2 cellular contexts compared by ENCODE assay signal in the genomic region with DNA sequence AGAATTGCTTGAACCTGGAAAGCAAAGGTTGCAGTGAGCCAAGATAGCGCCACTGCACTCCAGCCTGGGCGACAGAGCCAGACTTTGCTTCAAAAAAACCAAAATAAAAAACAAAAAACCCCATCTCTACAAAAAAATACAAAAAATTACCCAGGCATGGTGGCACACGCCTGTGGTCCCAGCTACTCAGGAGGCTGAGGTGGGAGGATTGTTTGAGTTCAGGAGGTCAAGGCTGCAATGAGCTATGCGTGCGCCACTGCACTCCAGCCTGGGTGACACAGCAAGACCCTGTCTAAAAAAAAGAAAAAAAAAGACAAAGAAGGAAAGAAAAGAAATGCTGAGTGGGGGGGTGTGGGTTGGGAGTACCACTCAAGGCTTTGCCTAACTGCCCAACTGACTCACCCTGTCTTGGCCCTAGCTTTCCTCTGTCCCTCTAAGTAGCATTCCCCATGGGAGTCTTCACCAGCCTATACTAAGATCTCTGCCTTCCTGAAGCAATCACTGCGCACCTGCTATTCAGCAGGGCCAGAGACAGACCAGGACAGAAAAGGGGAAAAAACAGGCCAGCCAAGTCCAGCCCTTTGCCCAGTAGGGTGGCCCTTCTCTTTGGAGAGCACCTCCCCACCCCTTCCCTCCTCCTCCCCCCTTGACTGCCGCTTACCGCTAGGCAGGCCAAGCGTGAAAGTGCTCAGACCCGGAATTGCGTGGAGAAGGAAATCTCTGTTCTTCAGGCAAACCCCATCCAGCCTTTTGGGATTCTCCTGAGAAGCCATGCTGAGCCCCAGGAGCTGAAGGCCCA.
TF ChIP-seq lines count a peak whose summit lies in the region.

No MANE protein-coding gene starts in this region.

TF ChIP-seq in K562, 482 proteins besides CTCF, POLR2A, EP300 and RAD21:
- TF ChIP-seq TARDBP (IDR thresholded peaks at IDR 0.05) (no peak), EGR1 (conservative IDR thresholded peaks at IDR 0.05) (peak; percentile 11; the same call in 1 of the 2 replicates), ZNF124 (CRISPR knock-in tag; IDR thresholded peaks at IDR 0.05) (no peak)
- TF ChIP-seq, protein P1, sequence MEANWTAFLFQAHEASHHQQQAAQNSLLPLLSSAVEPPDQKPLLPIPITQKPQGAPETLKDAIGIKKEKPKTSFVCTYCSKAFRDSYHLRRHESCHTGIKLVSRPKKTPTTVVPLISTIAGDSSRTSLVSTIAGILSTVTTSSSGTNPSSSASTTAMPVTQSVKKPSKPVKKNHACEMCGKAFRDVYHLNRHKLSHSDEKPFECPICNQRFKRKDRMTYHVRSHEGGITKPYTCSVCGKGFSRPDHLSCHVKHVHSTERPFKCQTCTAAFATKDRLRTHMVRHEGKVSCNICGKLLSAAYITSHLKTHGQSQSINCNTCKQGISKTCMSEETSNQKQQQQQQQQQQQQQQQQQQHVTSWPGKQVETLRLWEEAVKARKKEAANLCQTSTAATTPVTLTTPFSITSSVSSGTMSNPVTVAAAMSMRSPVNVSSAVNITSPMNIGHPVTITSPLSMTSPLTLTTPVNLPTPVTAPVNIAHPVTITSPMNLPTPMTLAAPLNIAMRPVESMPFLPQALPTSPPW (CRISPR knock-in tag; IDR thresholded peaks at IDR 0.05) = peak; percentile 31; the same call in 1 of the 2 replicates
- TF ChIP-seq, protein P2, sequence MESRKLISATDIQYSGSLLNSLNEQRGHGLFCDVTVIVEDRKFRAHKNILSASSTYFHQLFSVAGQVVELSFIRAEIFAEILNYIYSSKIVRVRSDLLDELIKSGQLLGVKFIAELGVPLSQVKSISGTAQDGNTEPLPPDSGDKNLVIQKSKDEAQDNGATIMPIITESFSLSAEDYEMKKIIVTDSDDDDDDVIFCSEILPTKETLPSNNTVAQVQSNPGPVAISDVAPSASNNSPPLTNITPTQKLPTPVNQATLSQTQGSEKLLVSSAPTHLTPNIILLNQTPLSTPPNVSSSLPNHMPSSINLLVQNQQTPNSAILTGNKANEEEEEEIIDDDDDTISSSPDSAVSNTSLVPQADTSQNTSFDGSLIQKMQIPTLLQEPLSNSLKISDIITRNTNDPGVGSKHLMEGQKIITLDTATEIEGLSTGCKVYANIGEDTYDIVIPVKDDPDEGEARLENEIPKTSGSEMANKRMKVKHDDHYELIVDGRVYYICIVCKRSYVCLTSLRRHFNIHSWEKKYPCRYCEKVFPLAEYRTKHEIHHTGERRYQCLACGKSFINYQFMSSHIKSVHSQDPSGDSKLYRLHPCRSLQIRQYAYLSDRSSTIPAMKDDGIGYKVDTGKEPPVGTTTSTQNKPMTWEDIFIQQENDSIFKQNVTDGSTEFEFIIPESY (CRISPR knock-in tag; IDR thresholded peaks at IDR 0.05) = 0 out of 2 replicates have a peak, but pooled peaks have one; percentile 25

TF ChIP-seq in liver, 16 proteins besides CTCF, POLR2A, EP300 and RAD21:
- TF ChIP-seq FOXA2 (IDR thresholded peaks at IDR 0.05) (no peak), GABPA (IDR thresholded peaks at IDR 0.05 in 1 of 2, conservative IDR thresholded peaks at IDR 0.05 in 1 of 2) (no peak), RXRA (IDR thresholded peaks at IDR 0.05) (no peak), HNF4G (IDR thresholded peaks at IDR 0.05) (no peak), JUND (IDR thresholded peaks at IDR 0.05) (no peak), SP1 (IDR thresholded peaks at IDR 0.05) (no peak)
- TF ChIP-seq, protein P3, sequence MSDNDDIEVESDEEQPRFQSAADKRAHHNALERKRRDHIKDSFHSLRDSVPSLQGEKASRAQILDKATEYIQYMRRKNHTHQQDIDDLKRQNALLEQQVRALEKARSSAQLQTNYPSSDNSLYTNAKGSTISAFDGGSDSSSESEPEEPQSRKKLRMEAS (IDR thresholded peaks at IDR 0.05) = no peak
- TF ChIP-seq, protein P4, sequence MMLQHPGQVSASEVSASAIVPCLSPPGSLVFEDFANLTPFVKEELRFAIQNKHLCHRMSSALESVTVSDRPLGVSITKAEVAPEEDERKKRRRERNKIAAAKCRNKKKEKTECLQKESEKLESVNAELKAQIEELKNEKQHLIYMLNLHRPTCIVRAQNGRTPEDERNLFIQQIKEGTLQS (IDR thresholded peaks at IDR 0.05) = no peak
- TF ChIP-seq, protein P2 (IDR thresholded peaks at IDR 0.05) = no peak
